9 cellular contexts compared by ENCODE assay signal in the genomic region with DNA sequence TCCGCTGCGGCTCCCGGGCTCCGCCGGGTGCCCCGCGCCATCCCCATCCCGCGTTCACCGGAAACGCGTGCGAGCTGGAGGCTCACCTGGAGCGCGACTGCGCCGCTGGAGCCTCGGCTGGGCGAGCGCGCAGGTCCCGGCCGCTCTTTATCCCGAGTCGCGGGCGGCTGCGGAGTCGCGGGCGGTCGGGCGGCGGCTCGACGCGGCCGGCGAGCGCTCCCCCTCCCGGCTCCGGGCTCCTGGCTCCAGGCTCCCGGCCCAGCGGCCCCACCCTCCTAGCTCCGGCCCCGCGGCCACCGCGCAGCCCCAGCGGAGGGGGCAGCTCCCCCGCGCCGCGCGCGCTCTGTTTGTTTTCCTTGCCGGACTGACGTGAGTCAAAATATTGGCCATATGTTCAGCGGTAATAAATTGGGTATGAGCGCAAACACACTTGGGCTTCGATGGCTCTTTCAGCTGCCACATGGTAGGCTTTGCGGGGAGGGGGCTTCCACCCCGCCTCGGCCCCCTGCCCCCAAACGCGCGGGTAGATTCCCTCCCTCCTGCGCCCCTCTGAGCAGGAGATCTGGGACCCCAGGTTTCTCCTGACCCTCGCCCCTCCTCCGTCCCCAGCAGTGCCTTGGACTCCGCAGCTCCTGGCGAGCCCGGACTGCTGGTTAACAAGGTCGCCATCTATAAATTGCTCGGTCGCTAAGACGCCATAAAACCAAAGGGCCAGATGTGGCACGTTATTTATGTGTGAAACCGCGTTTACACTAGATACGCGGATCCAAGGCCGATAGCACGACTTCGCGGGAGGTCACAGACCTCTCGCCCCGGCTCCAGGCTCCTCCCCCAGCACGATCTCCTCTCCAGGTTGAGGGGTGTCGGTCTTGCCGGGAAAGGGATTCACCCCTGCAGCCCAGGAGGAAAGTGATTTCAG. TPM values are rescaled to one million over a fixed set of nuclear protein-coding genes. Genes with fewer than 3 reads are reported as not detected.
DNase-seq lines count a peak whose midpoint lies in the region; ATAC-seq and TF ChIP-seq lines count a peak whose summit lies in the region.
"Had no signal": no experiment of that assay in that cellular context is flagged by ENCODE, and none has a peak within 500 bp of the region (broad histone marks: within the 10 kb centered on the region; RNA-seq: fewer than 3 reads in every experiment).

No MANE protein-coding gene starts in this region.

- H3K9ac ChIP-seq in PC-3 (ENCODE audit: low read length), result no peak overlapping the region

- no peak overlapping the region for H2AFZ ChIP-seq in PC-3 (ENCODE audit: low read length)

- CTCF ChIA-PET in PC-3 (lab: Charles Lee), result no interaction called here

- H3K36me3 ChIP-seq in PC-3 (ENCODE audit: low read depth, low read length) (no peaks in the 10 kb centered on the region), tibial artery (no peaks in the 10 kb centered on the region)

- DNase-seq in NCI-H510A treated with DMSO at 0.1 percent for 48 hours (lab: John Stamatoyannopoulos, UW), result peak; percentile 18
- DNase-seq in NCI-H510A (lab: John Stamatoyannopoulos, UW), result no peak
- peak; percentile 44 for DNase-seq in PC-3
- DNase-seq in hippocampal formation (lab: John Stamatoyannopoulos, UW), result peak; percentile 48 to 57
- DNase-seq in putamen (ENCODE audit: low spot score), result peak; percentile 72
- no peak for DNase-seq in tibial artery
- DNase-seq: foreskin fibroblast had no signal

- no peaks in the 10 kb centered on the region for H3K9me3 ChIP-seq in PC-3 (ENCODE audit: low read length)
- H3K9me3 ChIP-seq in tibial artery, result no peaks in the 10 kb centered on the region

- H3F3A ChIP-seq in PC-3 (ENCODE audit: low read length, unreplicated experiment), result no peaks in the 10 kb centered on the region

- peaks cover 80% of the 10 kb centered on the region for H3K27me3 ChIP-seq in PC-3 (ENCODE audit: low read length)
- peaks cover 0 to 82% of the 10 kb centered on the region in 2 donors for H3K27me3 ChIP-seq in tibial artery

- ATAC-seq in PC-3 (peak; percentile 48), GM18867 (IDR thresholded peaks at IDR 0.05; ENCODE audit: unreplicated experiment) (no peak), HG03095 (IDR thresholded peaks at IDR 0.05; ENCODE audit: unreplicated experiment) (no peak)

- intact Hi-C loops in PC-3 (cut with micrococcal nuclease), result no loop called here
- intact Hi-C loops in tibial artery (cut with DNase I; ENCODE audit: low total_unique reads), result no loop called here

- H3K4me3 ChIP-seq in PC-3 (ENCODE audit: low read length), result peak overlapping the region; percentile 33; the same call in 1 of the 2 replicates
- peak overlapping the region in 1 of 2 donors; percentile 16 for H3K4me3 ChIP-seq in tibial artery

- H3K27ac ChIP-seq in PC-3 (ENCODE audit: low read length) (no peak overlapping the region), tibial artery (no peak overlapping the region)

- H3K4me2 ChIP-seq in PC-3 (ENCODE audit: low read length), result peak overlapping the region; percentile 62

- TF ChIP-seq CTCF in PC-3 (conservative IDR thresholded peaks at IDR 0.05; ENCODE audit: low read depth, low read length), result no peak
- TF ChIP-seq CTCF in tibial artery (IDR thresholded peaks at IDR 0.05), result no peak

- no TSS peak for BruUV-seq in PC-3 (replicated peaks; lab: Mats Ljungman, UMichigan)

- POLR2A ChIA-PET in PC-3 (lab: Charles Lee; ENCODE audit: unreplicated experiment), result no interaction called here

- no peaks in the 10 kb centered on the region for H3K9me2 ChIP-seq in PC-3 (replicated peaks; ENCODE audit: low read length)

- no peaks in the 10 kb centered on the region for H3K79me2 ChIP-seq in PC-3 (ENCODE audit: low read length)

- H4K20me1 ChIP-seq in PC-3 (ENCODE audit: low read length), result no peaks in the 10 kb centered on the region

- H3K4me1 ChIP-seq in PC-3 (ENCODE audit: insufficient read depth, low read length) (no peaks in the 10 kb centered on the region), tibial artery (peaks cover 0 to 26% (median 15%) of the 10 kb centered on the region in 4 donors)

RNA-seq across cellular contexts. Expression of gene NKX2-2, which starts 8.9 kb away (rescaled TPM):
- total RNA-seq in PC-3 (2014; rRNA removed), result not detected in 2 replicates

Comparison
In these comparisons a context has a peak if more than half of its experiments do, and no peak if none do; other contexts are left out.
1. DNase-seq: peak in NCI-H510A treated with DMSO at 0.1 percent for 48 hours (single experiment), PC-3 (single experiment), hippocampal formation (2 of 2) and putamen (single experiment); none in NCI-H510A (single experiment) and tibial artery (0 of 2).